8 cellular contexts compared by ENCODE assay signal in the genomic region with DNA sequence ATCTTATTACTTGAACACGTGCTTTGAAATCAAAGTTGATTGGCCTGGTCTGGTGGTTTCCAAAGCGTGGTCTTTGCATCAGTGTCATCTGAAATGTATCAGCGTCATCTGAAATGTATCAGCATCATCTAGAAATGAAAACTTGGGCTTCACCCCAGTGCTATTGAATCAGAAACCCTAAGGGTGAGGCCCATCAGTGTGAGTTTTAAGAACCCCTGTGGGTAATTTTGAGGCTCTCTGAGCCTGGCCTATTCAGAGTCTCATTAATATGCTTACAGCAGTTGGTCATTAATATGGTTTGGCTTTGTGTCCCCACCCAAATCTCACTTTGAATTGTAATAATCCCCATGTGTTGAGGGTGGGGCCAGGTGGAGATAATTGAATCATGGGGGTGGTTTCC.
"Had no signal": no experiment of that assay in that cellular context is flagged by ENCODE, and none has a peak within 500 bp of the region (broad histone marks: within the 10 kb centered on the region; RNA-seq: fewer than 3 reads in every experiment).

No MANE protein-coding gene starts in this region.

- H3K4me3 Mint-ChIP-seq: GM23338, H9, HFFc6 had no signal

- H3K27ac Mint-ChIP-seq: GM23338, HFFc6 had no signal

- H3K4me1 Mint-ChIP-seq: GM23338, H9 had no signal

- H3K9me3 Mint-ChIP-seq: GM23338, H9, HFFc6 had no signal

- DNase-seq: GM23248, GOT3, H7, H9, HCEC 1CT, HFFc6 had no signal

- ATAC-seq: GM23338, HCT116 had no signal
